In genomic region chr13:102599451-102600012, GRCh38 we compare ENCODE assay signal across 13 cellular contexts. TPM values are rescaled to one million over a fixed set of nuclear protein-coding genes. Genes with fewer than 3 reads are reported as not detected.
DNase-seq lines count a peak whose midpoint lies in the region; ATAC-seq and TF ChIP-seq lines count a peak whose summit lies in the region.
"Had no signal": no experiment of that assay in that cellular context is flagged by ENCODE, and none has a peak within 500 bp of the region (broad histone marks: within the 10 kb centered on the region; RNA-seq: fewer than 3 reads in every experiment).

No MANE protein-coding gene starts in this region.

- H3K4me3 ChIP-seq in neural cell (ENCODE audit: low read length): peak overlapping the region; percentile 77

- no peak for TF ChIP-seq RAD21 in neural cell (conservative IDR thresholded peaks at IDR 0.05)

- H4K20me1 ChIP-seq in neural cell (ENCODE audit: insufficient read depth): no peaks in the 10 kb centered on the region

- H3K27me3 Mint-ChIP-seq in IgD-negative memory B cell: no peaks in the 10 kb centered on the region
- H3K27me3 Mint-ChIP-seq in activated naive CD8-positive, alpha-beta T cell: no peaks in the 10 kb centered on the region
- H3K27me3 Mint-ChIP-seq: stimulated activated naive B cell treated with anti-CD40 and anti-IgM and Interleukin-4, amounts not matched to agents 10 μg/mL and 1 μg/mL and 100 μg/mL, for 72 hours had no signal

- TF ChIP-seq EP300 in neural cell (conservative IDR thresholded peaks at IDR 0.05; ENCODE audit: poor library complexity, severe bottlenecking): no peak

- H3K36me3 ChIP-seq in neural cell (ENCODE audit: insufficient read depth, low read length): no peaks in the 10 kb centered on the region
- H3K36me3 ChIP-seq: cardiac muscle cell had no signal

- peak; percentile 40 for DNase-seq in SIG-M5 treated with dmso at 0.1 percent for 504 hours (lab: John Stamatoyannopoulos, UW; ENCODE audit: unreplicated experiment)
- DNase-seq in SIG-M5 (lab: John Stamatoyannopoulos, UW): no peak
- DNase-seq in stimulated activated CD4-positive, alpha-beta T cell treated with anti-CD3 and anti-CD28 coated beads, Interleukin-15, amount 100 ng/mL, for 24 hours: no peak
- DNase-seq in pons (ENCODE audit: low spot score): no peak
- DNase-seq: activated CD8-positive, alpha-beta memory T cell treated with anti-CD3 and anti-CD28 coated beads, Interleukin-2, amount 50 U/mL, for 4 hours; kidney; NCI-H1930; stimulated activated naive B cell treated with anti-CD40 and anti-IgM and Interleukin-4, amounts not matched to agents 10 μg/mL and 1 μg/mL and 100 μg/mL, for 72 hours had no signal

- no peaks in the 10 kb centered on the region for H3K27me3 ChIP-seq in neural cell (ENCODE audit: insufficient read depth, low read depth, low read length)
- H3K27me3 ChIP-seq: cardiac muscle cell had no signal

- ATAC-seq in GM18517 (IDR thresholded peaks at IDR 0.05; ENCODE audit: unreplicated experiment): no peak
- ATAC-seq: stimulated activated naive B cell treated with anti-CD40 and anti-IgM and Interleukin-4, amounts not matched to agents 10 μg/mL and 1 μg/mL and 100 μg/mL, for 72 hours had no signal

- no peaks in the 10 kb centered on the region for H3K9me3 Mint-ChIP-seq in IgD-negative memory B cell
- no peaks in the 10 kb centered on the region for H3K9me3 Mint-ChIP-seq in activated naive CD8-positive, alpha-beta T cell (ENCODE audit: low read depth)
- H3K9me3 Mint-ChIP-seq: stimulated activated naive B cell treated with anti-CD40 and anti-IgM and Interleukin-4, amounts not matched to agents 10 μg/mL and 1 μg/mL and 100 μg/mL, for 72 hours had no signal

- no peak overlapping the region for H2AFZ ChIP-seq in neural cell (ENCODE audit: low read depth, low read length)

- H3K4me3 Mint-ChIP-seq in IgD-negative memory B cell: peak overlapping the region; percentile 27 to 61 (median 44)
- peak overlapping the region; percentile 97 for H3K4me3 Mint-ChIP-seq in activated naive CD8-positive, alpha-beta T cell
- H3K4me3 Mint-ChIP-seq: stimulated activated naive B cell treated with anti-CD40 and anti-IgM and Interleukin-4, amounts not matched to agents 10 μg/mL and 1 μg/mL and 100 μg/mL, for 72 hours had no signal

- H3K27ac ChIP-seq in neural cell (ENCODE audit: low read length): no peak overlapping the region
- H3K27ac ChIP-seq: cardiac muscle cell had no signal

- H3K4me1 Mint-ChIP-seq in IgD-negative memory B cell: peaks cover 49 to 60% (median 57%) of the 10 kb centered on the region in 3 donors
- peaks cover 76% of the 10 kb centered on the region for H3K4me1 Mint-ChIP-seq in activated naive CD8-positive, alpha-beta T cell (ENCODE audit: low read depth)

- no peak overlapping the region for H3K4me2 ChIP-seq in neural cell (ENCODE audit: low read length)

- H3K9ac ChIP-seq in neural cell (ENCODE audit: low read length): no peak overlapping the region

- no peaks in the 10 kb centered on the region for H3K9me2 ChIP-seq in neural cell (ENCODE audit: insufficient read depth, low read length)

- no peak for TF ChIP-seq CTCF in neural cell (IDR thresholded peaks at IDR 0.05; ENCODE audit: poor library complexity, severe bottlenecking)

- peak overlapping the region in 1 of 3 donors; percentile 47 for H3K27ac Mint-ChIP-seq in IgD-negative memory B cell
- peak overlapping the region; percentile 85 for H3K27ac Mint-ChIP-seq in activated naive CD8-positive, alpha-beta T cell
- H3K27ac Mint-ChIP-seq: stimulated activated naive B cell treated with anti-CD40 and anti-IgM and Interleukin-4, amounts not matched to agents 10 μg/mL and 1 μg/mL and 100 μg/mL, for 72 hours had no signal

- H3K9me3 ChIP-seq in neural cell (ENCODE audit: low read length): no peaks in the 10 kb centered on the region

- peaks cover 2% of the 10 kb centered on the region for H3K36me3 Mint-ChIP-seq in IgD-negative memory B cell
- peaks cover 6% of the 10 kb centered on the region for H3K36me3 Mint-ChIP-seq in activated naive CD8-positive, alpha-beta T cell

- no peaks in the 10 kb centered on the region for H3F3A ChIP-seq in neural cell (ENCODE audit: insufficient read depth, low read length, poor library complexity, severe bottlenecking)

- H3K79me2 ChIP-seq in neural cell (replicated peaks; ENCODE audit: insufficient read depth, low read length): peaks cover 64% of the 10 kb centered on the region

TF ChIP-seq in neural cell, 6 proteins besides CTCF, POLR2A, EP300 and RAD21:
- TF ChIP-seq REST (IDR thresholded peaks at IDR 0.05; ENCODE audit: borderline replicate concordance) (no peak), POLR2AphosphoS5 (IDR thresholded peaks at IDR 0.05) (no peak), MXI1 (conservative IDR thresholded peaks at IDR 0.05; ENCODE audit: poor library complexity, severe bottlenecking) (no peak), SMC3 (conservative IDR thresholded peaks at IDR 0.05; ENCODE audit: poor library complexity) (no peak), EZH2 (IDR thresholded peaks at IDR 0.05; ENCODE audit: borderline replicate concordance, insufficient read depth, low read length, poor library complexity, severe bottlenecking) (no peak), TAF1 (IDR thresholded peaks at IDR 0.05; ENCODE audit: low read depth) (no peak)

RNA-seq across cellular contexts. Expression of gene TPP2, which starts 2.7 kb away (rescaled TPM):
- 21.4 TPM for polyA plus RNA-seq in IgD-negative memory B cell
- polyA plus RNA-seq in neural cell: 42.7 and 45.4 TPM in 2 replicates
- polyA minus RNA-seq in neural cell: 44.3 and 56.4 TPM in 2 replicates
